22 cellular contexts compared by ENCODE assay signal in the genomic region with DNA sequence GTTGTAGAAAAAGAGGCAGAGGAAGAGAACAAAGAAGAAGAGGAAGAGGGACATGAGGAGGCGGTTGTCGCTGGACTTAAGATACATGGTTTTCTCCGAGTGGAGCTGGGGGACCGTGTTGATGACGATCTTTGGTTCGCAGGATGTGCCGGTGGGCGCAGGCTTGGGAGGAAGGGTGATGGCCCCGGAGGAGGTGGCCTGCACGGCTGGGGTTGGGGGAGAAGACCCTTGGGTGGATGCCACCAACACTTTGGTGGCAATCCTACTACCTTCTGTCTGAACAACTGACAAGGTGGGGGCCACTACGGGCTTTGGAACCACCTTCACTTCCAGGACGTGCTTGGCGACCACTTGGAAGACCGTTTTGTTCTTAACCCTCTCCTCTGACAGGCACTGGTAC.
DNase-seq lines count a peak whose midpoint lies in the region; ATAC-seq and TF ChIP-seq lines count a peak whose summit lies in the region.
"Had no signal": no experiment of that assay in that cellular context is flagged by ENCODE, and none has a peak within 500 bp of the region (broad histone marks: within the 10 kb centered on the region; RNA-seq: fewer than 3 reads in every experiment).

No MANE protein-coding gene starts in this region.

- no peak for DNase-seq in activated naive CD4-positive, alpha-beta T cell treated with anti-CD3 and anti-CD28 coated beads, Interleukin-2, amount 50 U/mL, for 16 hours
- no peak for DNase-seq in T-helper 17 cell
- no peak for DNase-seq in thyroid gland
- no peak for DNase-seq in C1 segment of cervical spinal cord (lab: John Stamatoyannopoulos, UW)
- DNase-seq: activated CD8-positive, alpha-beta memory T cell treated with anti-CD3 and anti-CD28 coated beads for 24 hours; amygdala; GDM1; glutamatergic neuron; H7; MM.1S; NCI-H146; NCI-H526; uterus; WERI-Rb-1 had no signal

- WGBS in thyroid gland, 2 donors = 95% methylated on average over 14 of the region's 14 CpGs

- H3K36me3 ChIP-seq in thyroid gland = no peaks in the 10 kb centered on the region
- H3K36me3 ChIP-seq: pancreas, uterus had no signal

- H3K27me3 Mint-ChIP-seq in activated naive CD4-positive, alpha-beta T cell treated with anti-CD3 and anti-CD28 coated beads, Interleukin-2, amount 50 U/mL, for 24 hours = no peaks in the 10 kb centered on the region
- H3K27me3 Mint-ChIP-seq in T-helper 17 cell = no peaks in the 10 kb centered on the region
- no peaks in the 10 kb centered on the region for H3K27me3 Mint-ChIP-seq in dendritic cell treated with granulocyte-macrophage colony-stimulating factor and Interleukin-4, amounts not matched to agents 40 ng/mL and 50 ng/mL, for 4 days

- peak overlapping the region in 2 of 3 donors; percentile 89 to 96 for H3K27ac ChIP-seq in thyroid gland
- H3K27ac ChIP-seq: coronary artery, pancreas, suprapubic skin, uterus, WERI-Rb-1 had no signal

- ATAC-seq in T-helper 17 cell (no peak), GM21717 (IDR thresholded peaks at IDR 0.05; ENCODE audit: unreplicated experiment) (no peak), esophagus mucosa (no peak)
- ATAC-seq: pancreas, right cardiac atrium had no signal

- H3K36me3 Mint-ChIP-seq in activated naive CD4-positive, alpha-beta T cell treated with anti-CD3 and anti-CD28 coated beads, Interleukin-2, amount 50 U/mL, for 24 hours = peaks cover 15% of the 10 kb centered on the region
- peaks cover 10% of the 10 kb centered on the region for H3K36me3 Mint-ChIP-seq in T-helper 17 cell (ENCODE audit: low read depth)
- H3K36me3 Mint-ChIP-seq in dendritic cell treated with granulocyte-macrophage colony-stimulating factor and Interleukin-4, amounts not matched to agents 40 ng/mL and 50 ng/mL, for 4 days (ENCODE audit: low read depth) = peaks cover 64% of the 10 kb centered on the region

- no peak for TF ChIP-seq POLR2A in thyroid gland (IDR thresholded peaks at IDR 0.05)

- peaks cover 66% of the 10 kb centered on the region for H3K4me1 Mint-ChIP-seq in activated naive CD4-positive, alpha-beta T cell treated with anti-CD3 and anti-CD28 coated beads, Interleukin-2, amount 50 U/mL, for 24 hours
- peaks cover 36% of the 10 kb centered on the region for H3K4me1 Mint-ChIP-seq in T-helper 17 cell
- H3K4me1 Mint-ChIP-seq in dendritic cell treated with granulocyte-macrophage colony-stimulating factor and Interleukin-4, amounts not matched to agents 40 ng/mL and 50 ng/mL, for 4 days (ENCODE audit: low read depth) = peaks cover 65% of the 10 kb centered on the region

- intact Hi-C loops in dendritic cell treated with granulocyte-macrophage colony-stimulating factor and Interleukin-4, amounts not matched to agents 40 ng/mL and 50 ng/mL, for 4 days (cut with micrococcal nuclease) = loop anchor here (5.0 kb wide), 1 partner anchor 168 kb away; no protein-coding TSS in a partner anchor
- intact Hi-C loops in thyroid gland (cut with DNase I) = loop anchor here (10.0 kb wide), 1 partner anchor 166 kb away; no protein-coding TSS in a partner anchor

- peaks cover 35 to 60% of the 10 kb centered on the region in 2 donors for H3K4me1 ChIP-seq in thyroid gland
- H3K4me1 ChIP-seq: pancreas, uterus had no signal

- no peaks in the 10 kb centered on the region for H3K27me3 ChIP-seq in thyroid gland
- H3K27me3 ChIP-seq: pancreas, suprapubic skin, uterus had no signal

- H3K9me3 ChIP-seq in T-helper 17 cell (ENCODE audit: control insufficient read depth, low read length, poor library complexity, severe bottlenecking) = no peaks in the 10 kb centered on the region
- H3K9me3 ChIP-seq in thyroid gland = no peaks in the 10 kb centered on the region
- H3K9me3 ChIP-seq: pancreas, suprapubic skin, uterus had no signal

- peak overlapping the region; percentile 11 for H3K4me3 Mint-ChIP-seq in activated naive CD4-positive, alpha-beta T cell treated with anti-CD3 and anti-CD28 coated beads, Interleukin-2, amount 50 U/mL, for 24 hours
- peak overlapping the region; percentile 28 for H3K4me3 Mint-ChIP-seq in T-helper 17 cell
- no peak overlapping the region for H3K4me3 Mint-ChIP-seq in dendritic cell treated with granulocyte-macrophage colony-stimulating factor and Interleukin-4, amounts not matched to agents 40 ng/mL and 50 ng/mL, for 4 days

- no peaks in the 10 kb centered on the region for H3K9me3 Mint-ChIP-seq in activated naive CD4-positive, alpha-beta T cell treated with anti-CD3 and anti-CD28 coated beads, Interleukin-2, amount 50 U/mL, for 24 hours
- H3K9me3 Mint-ChIP-seq in dendritic cell treated with granulocyte-macrophage colony-stimulating factor and Interleukin-4, amounts not matched to agents 40 ng/mL and 50 ng/mL, for 4 days = no peaks in the 10 kb centered on the region

- H3K27ac Mint-ChIP-seq in activated naive CD4-positive, alpha-beta T cell treated with anti-CD3 and anti-CD28 coated beads, Interleukin-2, amount 50 U/mL, for 24 hours = peak overlapping the region; percentile 93
- peak overlapping the region; percentile 72 for H3K27ac Mint-ChIP-seq in T-helper 17 cell
- peak overlapping the region; percentile 69 for H3K27ac Mint-ChIP-seq in dendritic cell treated with granulocyte-macrophage colony-stimulating factor and Interleukin-4, amounts not matched to agents 40 ng/mL and 50 ng/mL, for 4 days

- no peak for TF ChIP-seq CTCF in thyroid gland (IDR thresholded peaks at IDR 0.05)

- H3K4me3 ChIP-seq in thyroid gland (replicated peaks in 1 of 3) = no peak overlapping the region
- H3K4me3 ChIP-seq: coronary artery, pancreas, suprapubic skin, uterus had no signal
